In the genomic region with DNA sequence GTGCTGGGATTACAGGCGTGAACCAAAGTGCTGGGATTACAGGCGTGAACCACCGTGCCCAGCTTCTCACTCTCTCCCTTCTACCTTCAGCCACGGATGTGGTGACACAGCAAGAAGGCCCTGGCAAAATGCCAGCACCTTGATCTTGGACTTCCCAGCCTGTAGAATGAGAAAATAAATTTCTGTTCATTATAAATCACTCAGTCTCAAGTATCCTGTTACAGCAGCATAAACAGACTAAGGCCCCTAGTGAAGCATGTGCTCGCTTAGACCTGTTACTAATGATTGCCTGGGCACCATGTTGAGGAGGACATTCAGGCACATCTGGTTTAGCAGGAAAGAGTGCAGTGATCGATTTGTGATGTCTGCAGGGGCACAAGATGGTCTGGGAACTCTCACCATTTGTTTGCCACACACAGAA, we compare ENCODE assay signal across 1 cellular context.
TF ChIP-seq lines count a peak whose summit lies in the region.
"Not testable (repeated sequence)": the region's sequence is repeated elsewhere in the genome, so short reads cannot be mapped to it uniquely, and the experiment has no call there.

No MANE protein-coding gene starts in this region.

TF ChIP-seq in HepG2, 621 proteins besides CTCF, POLR2A, EP300 and RAD21:
- peak; percentile 71 for TF ChIP-seq LCORL (IDR thresholded peaks at IDR 0.05)
- TF ChIP-seq LCORL (CRISPR knock-in tag; IDR thresholded peaks at IDR 0.05): not testable (repeated sequence)
